17 cellular contexts compared by ENCODE assay signal in genomic region chr1:195082183-195082582, GRCh38.
DNase-seq lines count a peak whose midpoint lies in the region; ATAC-seq, FAIRE-seq and TF ChIP-seq lines count a peak whose summit lies in the region.
"Had no signal": no experiment of that assay in that cellular context is flagged by ENCODE, and none has a peak within 500 bp of the region (broad histone marks: within the 10 kb centered on the region; RNA-seq: fewer than 3 reads in every experiment).

No MANE protein-coding gene starts in this region.

- no peak for TF ChIP-seq POLR2A in A549 (IDR thresholded peaks at IDR 0.05; ENCODE audit: low read length)
- no peak for TF ChIP-seq POLR2A in ovary (IDR thresholded peaks at IDR 0.05)

- H3K4me3 ChIP-seq in A549 (no peak overlapping the region), adipocyte (ENCODE audit: low read length) (no peak overlapping the region), fibroblast of lung (replicated peaks in 1 of 4; ENCODE audit: control extremely low read depth in 1 of 4, insufficient read depth in 1 of 4, low read depth in 3 of 4, low read length in 4 of 4) (no peak overlapping the region), ovary (no peak overlapping the region)
- H3K4me3 ChIP-seq: MG63 had no signal

- no peak overlapping the region for H3K27ac ChIP-seq in A549
- no peak overlapping the region for H3K27ac ChIP-seq in fibroblast of lung (ENCODE audit: insufficient read depth, low read length)
- H3K27ac ChIP-seq in ovary: no peak overlapping the region
- H3K27ac ChIP-seq: KMS-11 had no signal

- H3K9ac ChIP-seq in adipocyte (ENCODE audit: low read length) (no peak overlapping the region), fibroblast of lung (ENCODE audit: insufficient read depth, low read length) (no peak overlapping the region)
- H3K9ac ChIP-seq: KMS-11 had no signal

- POLR2A ChIA-PET in A549 (lab: Yijun Ruan, JAX) (no interaction called here), HEK293T (lab: Yijun Ruan, JAX) (no interaction called here)

- TF ChIP-seq RAD21 in A549 (conservative IDR thresholded peaks at IDR 0.05 in 1 of 2, IDR thresholded peaks at IDR 0.05 in 1 of 2): no peak

- H3K36me3 ChIP-seq in adipocyte (ENCODE audit: control insufficient read depth, insufficient read depth, low read length, severe bottlenecking) (no peaks in the 10 kb centered on the region), fibroblast of lung (ENCODE audit: control insufficient read depth, insufficient read depth, low read length) (no peaks in the 10 kb centered on the region), ovary (no peaks in the 10 kb centered on the region)
- H3K36me3 ChIP-seq: MG63 had no signal

- H4K20me1 ChIP-seq in fibroblast of lung (ENCODE audit: control insufficient read depth, extremely low read depth, insufficient read depth, low read length): no peaks in the 10 kb centered on the region

- TF ChIP-seq CTCF in A549 (IDR thresholded peaks at IDR 0.05): no peak
- TF ChIP-seq CTCF in fibroblast of lung (conservative IDR thresholded peaks at IDR 0.05 in 1 of 2, IDR thresholded peaks at IDR 0.05 in 1 of 2; ENCODE audit: low read depth in 1 of 2, low read length in 2 of 2): no peak
- TF ChIP-seq CTCF in ovary (IDR thresholded peaks at IDR 0.05): no peak

- H3K27me3 ChIP-seq in adipocyte (replicated peaks; ENCODE audit: control insufficient read depth, insufficient read depth, low read length) (no peaks in the 10 kb centered on the region), fibroblast of lung (ENCODE audit: control insufficient read depth, insufficient read depth, low read length) (no peaks in the 10 kb centered on the region), ovary (no peaks in the 10 kb centered on the region)
- H3K27me3 ChIP-seq: MG63 had no signal

- H2AFZ ChIP-seq in fibroblast of lung (ENCODE audit: low read length): no peak overlapping the region

- TF ChIP-seq EP300 in A549 (IDR thresholded peaks at IDR 0.05): no peak
- TF ChIP-seq EP300 in ovary (IDR thresholded peaks at IDR 0.05): no peak

- no peak overlapping the region for H3K4me2 ChIP-seq in A549
- H3K4me2 ChIP-seq in fibroblast of lung (ENCODE audit: extremely low read depth, insufficient read depth, low read length): no peak overlapping the region
- H3K4me2 ChIP-seq: KMS-11 had no signal

- intact Hi-C loops in ovary (cut with DNase I): no loop called here

- DNase-seq in A549 (ENCODE audit: low read depth in 1 of 2, low spot score in 1 of 2) (no peak), HTR-8/SVneo (ENCODE audit: insufficient read length, low spot score) (peak; percentile 12), adipocyte (ENCODE audit: low read depth) (peak; percentile 52), fibroblast of lung (ENCODE audit: low read depth in 2 of 2) (peak; percentile 38 to 69), ovary (no peak), HEK293T (ENCODE audit: extremely low spot score) (no peak)
- DNase-seq: GDM1, H9, MG63, NCI-H1092 treated with DMSO at 0.1 percent for 48 hours, NCI-H1694, NCI-H774, SHP77 had no signal

- H3K4me1 ChIP-seq in A549: no peaks in the 10 kb centered on the region
- no peaks in the 10 kb centered on the region for H3K4me1 ChIP-seq in adipocyte (ENCODE audit: control insufficient read depth, insufficient read depth, low read length)
- no peaks in the 10 kb centered on the region for H3K4me1 ChIP-seq in fibroblast of lung (ENCODE audit: control insufficient read depth, extremely low read depth, insufficient read depth, low read length)
- H3K4me1 ChIP-seq in ovary (ENCODE audit: insufficient read depth): no peaks in the 10 kb centered on the region

- ATAC-seq in A549 (no peak), GM21723 (IDR thresholded peaks at IDR 0.05; ENCODE audit: unreplicated experiment) (no peak), GM18498 (IDR thresholded peaks at IDR 0.05; ENCODE audit: unreplicated experiment) (no peak)

- CTCF ChIA-PET in A549 (lab: Yijun Ruan, JAX): no interaction called here
- CTCF ChIA-PET in HEK293T (lab: Yijun Ruan, JAX): no interaction called here

- no peaks in the 10 kb centered on the region for H3K79me2 ChIP-seq in fibroblast of lung (ENCODE audit: control insufficient read depth, insufficient read depth, low read length)

- WGBS in A549 (ENCODE audit: missing lambda C conversion rate): 15% methylated on average over 1 of the region's 1 CpG
- 40 to 57% (median 54%) methylated on average over 1 of the region's 1 CpG for WGBS in ovary, 3 donors

- no peak for FAIRE-seq in A549 (lab: Jason Lieb, UNC)
- no peak for FAIRE-seq in HTR-8/SVneo (lab: Jason Lieb, UNC)
- FAIRE-seq: A204.1 had no signal

- no peaks in the 10 kb centered on the region for H3K9me3 ChIP-seq in A549
- H3K9me3 ChIP-seq in adipocyte (ENCODE audit: control insufficient read depth, low read length): no peaks in the 10 kb centered on the region
- H3K9me3 ChIP-seq in fibroblast of lung (ENCODE audit: control insufficient read depth, insufficient read depth, low read depth, low read length): no peaks in the 10 kb centered on the region
- no peaks in the 10 kb centered on the region for H3K9me3 ChIP-seq in ovary
- H3K9me3 ChIP-seq: MG63 had no signal

TF ChIP-seq in A549, 52 proteins besides CTCF, POLR2A, EP300 and RAD21:
- TF ChIP-seq MAZ (IDR thresholded peaks at IDR 0.05; ENCODE audit: borderline replicate concordance, low read depth, low read length) (no peak), ZFP36 (IDR thresholded peaks at IDR 0.05; ENCODE audit: borderline replicate concordance, partially characterized antibody) (no peak), NFE2L2 (conservative IDR thresholded peaks at IDR 0.05; ENCODE audit: low read length) (no peak), FOXS1 (CRISPR knock-in tag; IDR thresholded peaks at IDR 0.05) (no peak), HEYL (CRISPR knock-in tag; IDR thresholded peaks at IDR 0.05) (no peak), FOSL2 (IDR thresholded peaks at IDR 0.05) (no peak), FOSL2 (CRISPR knock-in tag; IDR thresholded peaks at IDR 0.05) (0 out of 2 replicates have a peak, but pooled peaks have one; percentile 12), CBX8 (IDR thresholded peaks at IDR 0.05) (no peak)

TF ChIP-seq in HEK293T, 16 proteins besides CTCF, POLR2A, EP300 and RAD21:
- no peak for TF ChIP-seq NFRKB (IDR thresholded peaks at IDR 0.05)

Comparison
In these comparisons a context has a peak if more than half of its experiments do, and no peak if none do; other contexts are left out.
1. DNase-seq: peak in HTR-8/SVneo (single experiment), adipocyte (single experiment) and fibroblast of lung (2 of 2); none in A549 (0 of 2), ovary (0 of 5) and HEK293T (single experiment).